8 cellular contexts compared by ENCODE assay signal in genomic region chr17:31533546-31534155, GRCh38.
DNase-seq lines count a peak whose midpoint lies in the region; ATAC-seq and TF ChIP-seq lines count a peak whose summit lies in the region.

No MANE protein-coding gene starts in this region.

- TF ChIP-seq CTCF in PC-3 (conservative IDR thresholded peaks at IDR 0.05; ENCODE audit: low read depth, low read length) (peak; percentile 32; the same call in 1 of the 2 replicates), endothelial cell (IDR thresholded peaks at IDR 0.05; ENCODE audit: unreplicated experiment) (peak; percentile 41)

- peaks cover 2% of the 10 kb centered on the region for H3K27me3 Mint-ChIP-seq in endothelial cell (ENCODE audit: unreplicated experiment)

- no peaks in the 10 kb centered on the region for H3K9me3 Mint-ChIP-seq in endothelial cell (ENCODE audit: unreplicated experiment)

- no peak overlapping the region for H3K27ac ChIP-seq in PC-3 (ENCODE audit: low read length)

- no peaks in the 10 kb centered on the region for H4K20me1 ChIP-seq in PC-3 (ENCODE audit: low read length)

- H2AFZ ChIP-seq in PC-3 (ENCODE audit: low read length): peak overlapping the region; percentile 55; the same call in 1 of the 2 replicates

- no peak overlapping the region for H3K4me3 Mint-ChIP-seq in endothelial cell (ENCODE audit: unreplicated experiment)

- POLR2A ChIA-PET in PC-3 (lab: Charles Lee; ENCODE audit: unreplicated experiment): no interaction called here

- no peaks in the 10 kb centered on the region for H3F3A ChIP-seq in PC-3 (ENCODE audit: low read length, unreplicated experiment)

- no peak for DNase-seq in Right ventricle myocardium inferior (ENCODE audit: missing footprints)
- no peak for DNase-seq in cardiac septum (ENCODE audit: low spot score)
- DNase-seq in PC-3: peak; percentile 63
- peak; percentile 56 for DNase-seq in endothelial cell (ENCODE audit: low spot score)
- DNase-seq in non-pigmented ciliary epithelial cell (ENCODE audit: low read depth): peak; percentile 66
- no peak for DNase-seq in T-helper 9 cell

- no peaks in the 10 kb centered on the region for H3K36me3 ChIP-seq in PC-3 (ENCODE audit: low read depth, low read length)

- peak; percentile 24 for ATAC-seq in Right ventricle myocardium inferior
- peak; percentile 90 for ATAC-seq in PC-3
- ATAC-seq in GM21529 (IDR thresholded peaks at IDR 0.05; ENCODE audit: unreplicated experiment): no peak
- ATAC-seq in GM18511 (IDR thresholded peaks at IDR 0.05; ENCODE audit: unreplicated experiment): no peak

- no peak overlapping the region for H3K9ac ChIP-seq in PC-3 (ENCODE audit: low read length)

- H3K4me2 ChIP-seq in PC-3 (ENCODE audit: low read length): peak overlapping the region; percentile 60

- intact Hi-C loops in Right ventricle myocardium inferior (cut with DNase I): no loop called here
- intact Hi-C loops in cardiac septum (cut with DNase I): no loop called here
- intact Hi-C loops in PC-3 (cut with micrococcal nuclease): no loop called here

- H3K36me3 Mint-ChIP-seq in endothelial cell (ENCODE audit: low read depth, unreplicated experiment): no peaks in the 10 kb centered on the region

- H3K9me3 ChIP-seq in PC-3 (ENCODE audit: low read length): no peaks in the 10 kb centered on the region

- no peak overlapping the region for H3K4me3 ChIP-seq in PC-3 (ENCODE audit: low read length)

- CTCF ChIA-PET in PC-3 (lab: Charles Lee): no interaction called here

- BruUV-seq in PC-3 (replicated peaks; lab: Mats Ljungman, UMichigan): no TSS peak

- H3K4me1 ChIP-seq in PC-3 (ENCODE audit: insufficient read depth, low read length): peaks cover 8% of the 10 kb centered on the region; the same call in 1 of the 2 replicates

- H3K27me3 ChIP-seq in PC-3 (ENCODE audit: low read length): no peaks in the 10 kb centered on the region

- H3K9me2 ChIP-seq in PC-3 (replicated peaks; ENCODE audit: low read length): no peaks in the 10 kb centered on the region

- no peaks in the 10 kb centered on the region for H3K4me1 Mint-ChIP-seq in endothelial cell (ENCODE audit: unreplicated experiment)

- no peak overlapping the region for H3K27ac Mint-ChIP-seq in endothelial cell (ENCODE audit: unreplicated experiment)

- no peaks in the 10 kb centered on the region for H3K79me2 ChIP-seq in PC-3 (ENCODE audit: low read length)

Comparison
In these comparisons a context has a peak if more than half of its experiments do, and no peak if none do; other contexts are left out.
1. ATAC-seq: peak in Right ventricle myocardium inferior (single experiment) and PC-3 (single experiment); none in GM21529 (single experiment) and GM18511 (single experiment).
2. DNase-seq: peak in PC-3 (single experiment), endothelial cell (single experiment) and non-pigmented ciliary epithelial cell (single experiment); none in Right ventricle myocardium inferior (single experiment), cardiac septum (single experiment) and T-helper 9 cell (single experiment).